ENCODE assay signal across 10 cellular contexts in genomic region chr7:137985253-137985896, GRCh38. TPM values are rescaled to one million over a fixed set of nuclear protein-coding genes. Genes with fewer than 3 reads are reported as not detected.
DNase-seq lines count a peak whose midpoint lies in the region; ATAC-seq and TF ChIP-seq lines count a peak whose summit lies in the region.
"Had no signal": no experiment of that assay in that cellular context is flagged by ENCODE, and none has a peak within 500 bp of the region (broad histone marks: within the 10 kb centered on the region; RNA-seq: fewer than 3 reads in every experiment).

No MANE protein-coding gene starts in this region.

- peaks cover 23 to 31% of the 10 kb centered on the region in 2 donors for H3K4me1 Mint-ChIP-seq in natural killer cell

- H3K4me3 Mint-ChIP-seq in natural killer cell, result no peak overlapping the region
- H3K4me3 Mint-ChIP-seq: activated T-helper 1 cell treated with anti-CD3 and anti-CD28 coated beads, Interleukin-12 subunit alpha, Interleukin-12 subunit beta, Interleukin-2, Interleukin-4 antibody, amounts not matched to agents 30 ng/mL and 10 ng/mL and 1 ng/mL, durations not matched to agents 14 hours and 24 hours and 36 hours had no signal

- BruUV-seq in OCI-LY7 (replicated peaks; lab: Mats Ljungman, UMichigan), result TSS peak; percentile 27

- H3K9me3 ChIP-seq in OCI-LY7 (ENCODE audit: low read length) (peaks cover 27% of the 10 kb centered on the region), gastrocnemius medialis (no peaks in the 10 kb centered on the region)

- peak overlapping the region; percentile 27; the same call in 1 of the 2 replicates for H2AFZ ChIP-seq in OCI-LY7 (ENCODE audit: low read length)

- DNase-seq in OCI-LY7 (ENCODE audit: low spot score) (peak; percentile 90), gastrocnemius medialis (no peak), natural killer cell (no peak), cerebellar cortex (ENCODE audit: low spot score) (no peak), H7 (no peak), SK-N-DZ (ENCODE audit: low spot score) (no peak)

- H3K27me3 ChIP-seq in gastrocnemius medialis (no peaks in the 10 kb centered on the region), H7 (ENCODE audit: control insufficient read depth, insufficient read depth, low read length) (no peaks in the 10 kb centered on the region)

- TF ChIP-seq CTCF in OCI-LY7 (conservative IDR thresholded peaks at IDR 0.05; ENCODE audit: low read length), result no peak
- no peak for TF ChIP-seq CTCF in gastrocnemius medialis (IDR thresholded peaks at IDR 0.05 in 4 of 5, conservative IDR thresholded peaks at IDR 0.05 in 1 of 5)
- no peak for TF ChIP-seq CTCF in natural killer cell (IDR thresholded peaks at IDR 0.05)

- TF ChIP-seq POLR2A in gastrocnemius medialis (IDR thresholded peaks at IDR 0.05), result no peak

- H4K20me1 ChIP-seq in OCI-LY7 (ENCODE audit: insufficient read depth, low read length), result no peaks in the 10 kb centered on the region

- peaks cover 43% of the 10 kb centered on the region for H3K36me3 ChIP-seq in OCI-LY7 (ENCODE audit: insufficient read depth, low read length)
- H3K36me3 ChIP-seq in gastrocnemius medialis, result no peaks in the 10 kb centered on the region
- no peaks in the 10 kb centered on the region for H3K36me3 ChIP-seq in H7 (replicated peaks; ENCODE audit: control insufficient read depth, insufficient read depth, low read length)

- in situ Hi-C loops in gastrocnemius medialis (cut with MboI; ENCODE audit: low sequenced_read_pairs in 4 of 4), result no loop called here

- H3K4me2 ChIP-seq in OCI-LY7 (ENCODE audit: low read length), result peak overlapping the region; percentile 78

- POLR2A ChIA-PET in OCI-LY7 (lab: Charles Lee), result interaction anchor here (0.9 to 3.4 kb wide), 9 partner anchors 9 to 75 kb away, joined by 3 to 36 read pairs (median 11); partner anchors contain the start of gene CREB3L2

- CTCF ChIA-PET in OCI-LY7 (lab: Charles Lee; ENCODE audit: unreplicated experiment), result interaction anchor here (1.0 to 1.5 kb wide), 4 partner anchors 16 to 84 kb away, joined by 3 to 8 read pairs (median 4); partner anchors contain the start of gene CREB3L2

- H3K36me3 Mint-ChIP-seq in natural killer cell, result no peaks in the 10 kb centered on the region

- H3K27ac ChIP-seq in OCI-LY7 (ENCODE audit: low read depth, low read length, poor library complexity, severe bottlenecking) (peak overlapping the region; percentile 100), gastrocnemius medialis (peak overlapping the region in 3 of 4 donors; percentile 38 to 58 (median 53))

- peak; percentile 49 for ATAC-seq in GM19023 (IDR thresholded peaks at IDR 0.05; ENCODE audit: unreplicated experiment)
- peak; percentile 42 for ATAC-seq in HG02623 (IDR thresholded peaks at IDR 0.05; ENCODE audit: unreplicated experiment)
- ATAC-seq in gastrocnemius medialis, result no peak
- ATAC-seq in natural killer cell, result no peak

- peaks cover 68% of the 10 kb centered on the region for H3K79me2 ChIP-seq in OCI-LY7 (ENCODE audit: insufficient read depth, low read depth, low read length)

- H3K27ac Mint-ChIP-seq in natural killer cell, result no peak overlapping the region
- H3K27ac Mint-ChIP-seq: activated T-helper 1 cell treated with anti-CD3 and anti-CD28 coated beads, Interleukin-12 subunit alpha, Interleukin-12 subunit beta, Interleukin-2, Interleukin-4 antibody, amounts not matched to agents 30 ng/mL and 10 ng/mL and 1 ng/mL, durations not matched to agents 14 hours and 24 hours and 36 hours had no signal

- H3K4me3 ChIP-seq in OCI-LY7 (ENCODE audit: low read depth, low read length, poor library complexity, severe bottlenecking) (peak overlapping the region; percentile 52), gastrocnemius medialis (no peak overlapping the region), H7 (ENCODE audit: insufficient read depth, low read depth, low read length) (no peak overlapping the region)
- H3K4me3 ChIP-seq: skin epidermis had no signal

- no peaks in the 10 kb centered on the region for H3K27me3 Mint-ChIP-seq in natural killer cell (ENCODE audit: low read depth in 2 of 2)

- peaks cover 92% of the 10 kb centered on the region for H3K4me1 ChIP-seq in OCI-LY7 (ENCODE audit: insufficient read depth, low read length, poor library complexity, severe bottlenecking)
- peaks cover 44 to 76% of the 10 kb centered on the region in 2 donors for H3K4me1 ChIP-seq in gastrocnemius medialis

- H3K9me3 Mint-ChIP-seq in natural killer cell, result peaks cover 0 to 2% of the 10 kb centered on the region in 2 donors

- no peaks in the 10 kb centered on the region for H3K9me2 ChIP-seq in OCI-LY7 (ENCODE audit: insufficient read depth, low read length)

- intact Hi-C loops in OCI-LY7 (cut with micrococcal nuclease; ENCODE audit: unreplicated experiment) (loop anchor here (5.0 kb wide), 4 partner anchors 482 to 1628 kb away; partner anchors contain the start of genes FMC1 and ZC3HAV1), gastrocnemius medialis (cut with DNase I; ENCODE audit: low total_unique reads) (no loop called here), natural killer cell (cut with micrococcal nuclease) (no loop called here)

RNA-seq across cellular contexts. Expression of gene CREB3L2, which starts 16.5 kb away (rescaled TPM):
- total RNA-seq in OCI-LY7 (2014; rRNA removed; shearing (Covaris generic)), result 22.7 and 35.4 TPM in 2 replicates
- 79.0 and 95.7 TPM in 2 replicates for total RNA-seq in OCI-LY7 (2022)
- total RNA-seq in gastrocnemius medialis, result 10 to 100 TPM in 1 of 4 donors, 1 to 10 TPM in 3; 2.8 to 12.0 (median 5.4) TPM
- total RNA-seq in natural killer cell, result 10 to 100 TPM; 45.9 to 54.6 (median 52.5) TPM
- total RNA-seq in H7 (2014; rRNA removed; shearing (Covaris generic)), result 11.4 and 13.0 TPM in 2 replicates
- 3.4 and 3.5 TPM in 2 replicates for polyA plus RNA-seq in SK-N-DZ (2014; cell fraction: cytosol; rRNA removed)
- 1.2 and 2.0 TPM in 2 replicates for polyA plus RNA-seq in SK-N-DZ (2014; cell fraction: nucleus; rRNA removed)

Comparison
In these comparisons a context has a peak if more than half of its experiments do, and no peak if none do; other contexts are left out.
1. ATAC-seq: peak in GM19023 (single experiment) and HG02623 (single experiment); none in gastrocnemius medialis (0 of 2) and natural killer cell (0 of 3).